ENCODE assay signal across 21 cellular contexts in genomic region chr9:129572052-129572425, GRCh38. TPM values are rescaled to one million over a fixed set of nuclear protein-coding genes. Genes with fewer than 3 reads are reported as not detected.
"Had no signal": no experiment of that assay in that cellular context is flagged by ENCODE, and none has a peak within 500 bp of the region (broad histone marks: within the 10 kb centered on the region; RNA-seq: fewer than 3 reads in every experiment).

No MANE protein-coding gene starts in this region.

- H3K4me3 Mint-ChIP-seq: endodermal cell; stimulated activated memory B cell treated with anti-CD40 and anti-IgM and Interleukin-4, amounts not matched to agents 10 μg/mL and 1 μg/mL and 100 μg/mL, for 72 hours had no signal

- DNase-seq: activated CD4-positive, alpha-beta T cell treated with anti-CD3 and anti-CD28 coated beads for 1 hour; activated gamma-delta T cell treated with Interleukin-2 at 50 U/mL for 16 hours; amygdala; foreskin fibroblast; glutamatergic neuron; hippocampal formation; lower lobe of right lung; sigmoid colon; stimulated activated CD4-positive, alpha-beta T cell treated with anti-CD3 and anti-CD28 coated beads, Interleukin-4, amount 100 ng/mL, for 24 hours; SW 1271; T-helper 2 cell; WERI-Rb-1 had no signal

- H3K27me3 ChIP-seq: sigmoid colon had no signal

- ATAC-seq: activated naive CD4-positive, alpha-beta T cell treated with anti-CD3 and anti-CD28 coated beads, Interleukin-2, amount 50 U/mL, for 72 hours; lower lobe of right lung; stimulated activated memory B cell treated with anti-CD40 and anti-IgM and Interleukin-4, amounts not matched to agents 10 μg/mL and 1 μg/mL and 100 μg/mL, for 72 hours had no signal

- H3K9me3 ChIP-seq: lower lobe of right lung, sigmoid colon had no signal

- H3K9ac ChIP-seq: parathyroid adenoma had no signal

- H2AFZ ChIP-seq: parathyroid adenoma had no signal

- H3K4me3 ChIP-seq: lower lobe of right lung, sigmoid colon had no signal

- H3K27ac ChIP-seq: epithelial cell of prostate, lower lobe of right lung, parathyroid adenoma, WERI-Rb-1 had no signal

- H3K36me3 ChIP-seq: lower lobe of right lung, sigmoid colon, WERI-Rb-1 had no signal

- H3K79me2 ChIP-seq: parathyroid adenoma had no signal

- H3K27ac Mint-ChIP-seq: endodermal cell; stimulated activated memory B cell treated with anti-CD40 and anti-IgM and Interleukin-4, amounts not matched to agents 10 μg/mL and 1 μg/mL and 100 μg/mL, for 72 hours had no signal

RNA-seq across cellular contexts. Expression of gene C9orf50, which starts 48.9 kb away (rescaled TPM):
- total RNA-seq: activated CD8-positive, alpha-beta memory T cell treated with anti-CD3 and anti-CD28 coated beads for 36 hours; dermis microvascular lymphatic vessel endothelial cell; endodermal cell; lower lobe of right lung; urinary bladder had no signal
- polyA plus RNA-seq: keratinocyte had no signal
